19 cellular contexts compared by ENCODE assay signal in the genomic region with DNA sequence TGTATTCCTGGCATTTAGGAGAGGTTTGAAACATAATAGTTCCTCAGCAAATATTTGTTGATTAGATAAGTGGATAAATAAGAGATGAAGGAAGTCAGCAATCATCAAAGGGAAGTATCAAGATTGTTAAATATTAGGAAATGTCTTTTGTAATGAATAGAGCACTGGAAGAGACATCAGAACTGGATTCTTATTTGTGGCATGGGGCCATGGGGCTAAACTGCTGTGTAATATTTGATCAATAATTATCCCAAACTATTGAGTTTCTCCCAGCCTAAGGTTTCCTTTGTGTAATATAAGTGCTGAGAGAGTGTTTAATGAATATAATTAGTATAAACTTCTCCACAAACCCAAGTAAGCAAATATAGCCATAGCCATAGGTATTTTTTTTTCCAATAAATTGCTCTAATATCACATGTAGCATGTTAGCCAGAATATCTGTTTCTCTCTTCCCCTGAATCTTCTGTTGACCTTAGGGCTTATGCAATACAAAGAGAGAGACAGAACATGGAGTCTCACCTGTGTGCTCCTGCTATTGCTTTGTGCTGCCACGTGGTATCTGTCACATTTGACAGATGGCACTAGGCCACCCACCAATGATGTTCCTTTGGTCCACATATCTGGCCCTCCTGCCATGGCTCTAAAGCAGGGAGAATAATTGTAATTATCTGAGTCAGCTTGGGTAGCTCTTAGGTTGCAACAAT.
"Had no signal": no experiment of that assay in that cellular context is flagged by ENCODE, and none has a peak within 500 bp of the region (broad histone marks: within the 10 kb centered on the region; RNA-seq: fewer than 3 reads in every experiment).

No MANE protein-coding gene starts in this region.

- FAIRE-seq: endometrium, islet of Langerhans, TTC549 had no signal

- DNase-seq: activated CD4-positive, alpha-beta T cell treated with anti-CD3 and anti-CD28 coated beads for 4 hours; activated CD4-positive, alpha-beta T cell treated with anti-CD3 and anti-CD28 coated beads, Interleukin-2, amount 50 U/mL, for 4 hours; activated effector memory CD4-positive, alpha-beta T cell treated with Interleukin-2 at 50 U/mL for 16 hours; activated naive CD4-positive, alpha-beta T cell treated with Interleukin-2 at 50 U/mL for 16 hours; activated T-cell treated with anti-CD3 and anti-CD28 coated beads for 4 hours; cerebellar nuclear complex; colonic mucosa; effector CD8-positive, alpha-beta T cell; esophagus squamous epithelium; foreskin melanocyte; left ventricle myocardium superior; mammary epithelial cell; posterior cingulate gyrus; right cardiac atrium; spleen; stimulated activated naive CD4-positive, alpha-beta T cell had no signal
